33 cellular contexts compared by ENCODE assay signal in the genomic region with DNA sequence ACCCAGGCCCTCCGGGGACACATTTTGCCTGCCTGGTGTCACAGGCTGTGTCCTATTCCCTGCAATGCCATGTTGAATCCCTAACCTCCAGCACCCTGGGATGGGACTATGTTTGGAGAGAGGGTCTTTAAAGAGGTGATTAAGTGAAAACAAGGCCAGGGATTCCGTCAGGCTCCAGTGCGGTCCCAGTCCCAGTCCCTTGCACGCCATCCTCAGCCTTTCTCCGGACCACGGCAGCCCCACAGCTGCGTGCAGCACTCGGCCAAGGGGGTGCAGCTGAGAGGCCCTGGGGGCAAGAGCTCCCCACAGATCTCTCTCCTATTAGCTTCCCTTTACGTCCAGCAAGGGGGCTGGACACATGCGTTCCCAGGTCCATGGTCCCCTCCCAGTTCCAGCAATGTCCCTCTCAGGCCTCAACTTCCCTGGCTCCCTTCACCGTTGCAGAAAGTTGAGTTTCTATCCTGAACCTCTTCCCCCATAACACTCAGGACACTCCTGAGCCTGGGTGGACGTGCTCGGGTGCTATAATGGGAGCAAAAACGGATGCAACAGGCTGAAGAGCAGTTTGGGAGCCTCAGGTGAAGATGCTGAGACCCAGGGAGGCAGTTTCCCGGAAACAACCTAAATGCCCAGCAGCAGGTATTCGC.
"Had no signal": no experiment of that assay in that cellular context is flagged by ENCODE, and none has a peak within 500 bp of the region (broad histone marks: within the 10 kb centered on the region; RNA-seq: fewer than 3 reads in every experiment).

No MANE protein-coding gene starts in this region.

- H3K4me1 Mint-ChIP-seq: activated B cell treated with CpG ODN at 0.5 μM for 24 hours; activated CD4-positive, alpha-beta memory T cell treated with anti-CD3 and anti-CD28 coated beads, Interleukin-2, amount 10 ng/mL, durations not matched to agents 7 days and 5 days; activated CD8-positive, alpha-beta memory T cell treated with anti-CD3 and anti-CD28 coated beads, Interleukin-2, amount 10 ng/mL, durations not matched to agents 7 days and 5 days; activated naive CD4-positive, alpha-beta T cell treated with anti-CD3 and anti-CD28 coated beads, Interleukin-2, amount 10 ng/mL, durations not matched to agents 7 days and 5 days; activated naive CD8-positive, alpha-beta T cell treated with anti-CD3 and anti-CD28 coated beads, Interleukin-2, amount 50 U/mL, for 24 hours had no signal

- H3K9me3 ChIP-seq: MG63 had no signal

- ATAC-seq: activated CD8-positive, alpha-beta memory T cell treated with anti-CD3 and anti-CD28 coated beads, Interleukin-2, amount 10 ng/mL, durations not matched to agents 7 days and 5 days; activated naive CD8-positive, alpha-beta T cell treated with anti-CD3 and anti-CD28 coated beads, Interleukin-2, amount 50 U/mL, for 24 hours had no signal

- H3K36me3 Mint-ChIP-seq: activated CD8-positive, alpha-beta memory T cell treated with anti-CD3 and anti-CD28 coated beads, Interleukin-2, amount 10 ng/mL, durations not matched to agents 7 days and 5 days; activated naive CD4-positive, alpha-beta T cell treated with anti-CD3 and anti-CD28 coated beads, Interleukin-2, amount 10 ng/mL, durations not matched to agents 7 days and 5 days; activated naive CD8-positive, alpha-beta T cell; brain had no signal

- DNase-seq: activated B cell treated with CpG ODN at 0.5 μM for 24 hours; activated CD4-positive, alpha-beta memory T cell treated with anti-CD3 and anti-CD28 coated beads, Interleukin-2, amount 10 ng/mL, durations not matched to agents 7 days and 5 days; activated CD4-positive, alpha-beta T cell treated with anti-CD3 and anti-CD28 coated beads for 1 hour; activated CD4-positive, alpha-beta T cell treated with anti-CD3 and anti-CD28 coated beads for 48 hours; activated CD8-positive, alpha-beta memory T cell treated with anti-CD3 and anti-CD28 coated beads for 24 hours; activated CD8-positive, alpha-beta memory T cell treated with anti-CD3 and anti-CD28 coated beads, Interleukin-2, amount 10 ng/mL, durations not matched to agents 7 days and 5 days; activated CD8-positive, alpha-beta memory T cell treated with anti-CD3 and anti-CD28 coated beads, Interleukin-2, amount 50 U/mL, for 48 hours; activated naive CD4-positive, alpha-beta T cell treated with anti-CD3 and anti-CD28 coated beads, Interleukin-2, amount 10 ng/mL, durations not matched to agents 7 days and 5 days; activated naive CD8-positive, alpha-beta T cell treated with anti-CD3 and anti-CD28 coated beads, Interleukin-2, amount 50 U/mL, for 24 hours; activated T-cell treated with anti-CD3 and anti-CD28 coated beads, Interleukin-2, amount 50 U/mL, for 48 hours; anterior cingulate cortex; caudate nucleus; Kasumi-1; KG1; NCI-H1048; NCI-H1105 treated with DMSO at 0.1 percent for 48 hours; NCI-H1436; NCI-H1930; NCI-H510A; NCI-H526; NCI-H748 treated with DMSO at 0.1 percent for 48 hours; NK-92 treated with Interleukin-12 subunit alpha and Interleukin-12 subunit beta, amount 100 ng/mL, for 24 hours; PC-9; Right ventricle myocardium superior; SW 1271; T-helper 1 cell; T-helper 2 cell; T-helper 9 cell had no signal

- H3K4me2 ChIP-seq: PC-9 had no signal

- H3K27me3 ChIP-seq: MG63 had no signal

- H3K4me3 Mint-ChIP-seq: activated B cell treated with CpG ODN at 0.5 μM for 24 hours; activated CD4-positive, alpha-beta memory T cell treated with anti-CD3 and anti-CD28 coated beads, Interleukin-2, amount 10 ng/mL, durations not matched to agents 7 days and 5 days; activated CD8-positive, alpha-beta memory T cell treated with anti-CD3 and anti-CD28 coated beads, Interleukin-2, amount 10 ng/mL, durations not matched to agents 7 days and 5 days; activated naive CD4-positive, alpha-beta T cell treated with anti-CD3 and anti-CD28 coated beads, Interleukin-2, amount 10 ng/mL, durations not matched to agents 7 days and 5 days; activated naive CD8-positive, alpha-beta T cell; activated naive CD8-positive, alpha-beta T cell treated with anti-CD3 and anti-CD28 coated beads, Interleukin-2, amount 50 U/mL, for 24 hours had no signal

- H3K27ac ChIP-seq: PC-9, RWPE1, VCaP had no signal

- H2AFZ ChIP-seq: PC-9 had no signal

- H3K27ac Mint-ChIP-seq: activated B cell treated with CpG ODN at 0.5 μM for 24 hours; activated CD4-positive, alpha-beta memory T cell treated with anti-CD3 and anti-CD28 coated beads, Interleukin-2, amount 10 ng/mL, durations not matched to agents 7 days and 5 days; activated CD8-positive, alpha-beta memory T cell treated with anti-CD3 and anti-CD28 coated beads, Interleukin-2, amount 10 ng/mL, durations not matched to agents 7 days and 5 days; activated naive CD4-positive, alpha-beta T cell treated with anti-CD3 and anti-CD28 coated beads, Interleukin-2, amount 10 ng/mL, durations not matched to agents 7 days and 5 days; activated naive CD8-positive, alpha-beta T cell; activated naive CD8-positive, alpha-beta T cell treated with anti-CD3 and anti-CD28 coated beads, Interleukin-2, amount 50 U/mL, for 24 hours had no signal

- H3K27me3 Mint-ChIP-seq: activated B cell treated with CpG ODN at 0.5 μM for 24 hours; activated CD4-positive, alpha-beta memory T cell treated with anti-CD3 and anti-CD28 coated beads, Interleukin-2, amount 10 ng/mL, durations not matched to agents 7 days and 5 days; activated CD8-positive, alpha-beta memory T cell treated with anti-CD3 and anti-CD28 coated beads, Interleukin-2, amount 10 ng/mL, durations not matched to agents 7 days and 5 days; activated naive CD4-positive, alpha-beta T cell treated with anti-CD3 and anti-CD28 coated beads, Interleukin-2, amount 10 ng/mL, durations not matched to agents 7 days and 5 days; activated naive CD8-positive, alpha-beta T cell; activated naive CD8-positive, alpha-beta T cell treated with anti-CD3 and anti-CD28 coated beads, Interleukin-2, amount 50 U/mL, for 24 hours had no signal

- H3K36me3 ChIP-seq: MG63 had no signal

- H3K9me3 Mint-ChIP-seq: activated CD4-positive, alpha-beta memory T cell treated with anti-CD3 and anti-CD28 coated beads, Interleukin-2, amount 10 ng/mL, durations not matched to agents 7 days and 5 days; activated naive CD4-positive, alpha-beta T cell treated with anti-CD3 and anti-CD28 coated beads, Interleukin-2, amount 10 ng/mL, durations not matched to agents 7 days and 5 days had no signal

- H3K4me3 ChIP-seq: MG63, PC-9 had no signal
